ENCODE assay signal across 11 cellular contexts in genomic region chr7:90345016-90345415, GRCh38. TPM values are rescaled to one million over a fixed set of nuclear protein-coding genes. Genes with fewer than 3 reads are reported as not detected.
DNase-seq lines count a peak whose midpoint lies in the region; ATAC-seq, FAIRE-seq and TF ChIP-seq lines count a peak whose summit lies in the region.
"Had no signal": no experiment of that assay in that cellular context is flagged by ENCODE, and none has a peak within 500 bp of the region (broad histone marks: within the 10 kb centered on the region; RNA-seq: fewer than 3 reads in every experiment).

No MANE protein-coding gene starts in this region.

- H3K9ac ChIP-seq in SU-DHL-6 (ENCODE audit: low read length) (no peak overlapping the region), endothelial cell of umbilical vein (replicated peaks; ENCODE audit: extremely low read depth, insufficient read depth, low read length) (no peak overlapping the region)

- H3K4me1 Mint-ChIP-seq in GM23338 (peaks cover 9% of the 10 kb centered on the region; the same call in 2 of the 3 replicates), progenitor cell of endocrine pancreas (ENCODE audit: low read depth) (peaks cover 13% of the 10 kb centered on the region)

- H3K27me3 Mint-ChIP-seq in GM23338 (ENCODE audit: insufficient read depth, low read depth, poor library complexity) (peaks cover 8% of the 10 kb centered on the region), progenitor cell of endocrine pancreas (no peaks in the 10 kb centered on the region)

- H3K9me3 Mint-ChIP-seq in GM23338: no peaks in the 10 kb centered on the region
- H3K9me3 Mint-ChIP-seq in progenitor cell of endocrine pancreas (ENCODE audit: low read depth): no peaks in the 10 kb centered on the region

- no peak for TF ChIP-seq EP300 in stomach (IDR thresholded peaks at IDR 0.05)

- H3K27ac ChIP-seq in GM23338 (ENCODE audit: low read depth) (no peak overlapping the region), SU-DHL-6 (ENCODE audit: low read depth, low read length) (no peak overlapping the region), endothelial cell of umbilical vein (ENCODE audit: insufficient read depth, low read depth, low read length) (no peak overlapping the region), stomach (peak overlapping the region in 1 of 5 donors; percentile 83), RWPE1 (no peak overlapping the region)

- H4K20me1 ChIP-seq in GM23338 (replicated peaks; ENCODE audit: insufficient read depth): no peaks in the 10 kb centered on the region
- no peaks in the 10 kb centered on the region for H4K20me1 ChIP-seq in SU-DHL-6 (ENCODE audit: low read depth, low read length)
- no peaks in the 10 kb centered on the region for H4K20me1 ChIP-seq in endothelial cell of umbilical vein (replicated peaks; ENCODE audit: control insufficient read depth, extremely low read depth, insufficient read depth, low read length)

- H3K27ac Mint-ChIP-seq in GM23338 (no peak overlapping the region), progenitor cell of endocrine pancreas (no peak overlapping the region)

- dilution Hi-C loops in endothelial cell of umbilical vein (cut with MboI; ENCODE audit: extremely low pct_ligation_motif_present, low sequenced_read_pairs): no loop called here

- CTCF ChIA-PET in endothelial cell of umbilical vein (lab: Charles Lee) (interaction anchor here (1.2 to 2.0 kb wide), 10 partner anchors 32 to 133 kb away, joined by 3 to 19 read pairs (median 8); partner anchors contain the start of genes CLDN12 and STEAP2), RWPE1 (lab: Yijun Ruan, JAX) (no interaction called here)

- H3K27me3 ChIP-seq in GM23338 (ENCODE audit: insufficient read depth) (no peaks in the 10 kb centered on the region), SU-DHL-6 (ENCODE audit: low read length) (no peaks in the 10 kb centered on the region), endothelial cell of umbilical vein (ENCODE audit: control insufficient read depth in 2 of 2, insufficient read depth in 2 of 2, low read length in 2 of 2) (no peaks in the 10 kb centered on the region), stomach (no peaks in the 10 kb centered on the region)

- intact Hi-C loops in endothelial cell of umbilical vein (cut with micrococcal nuclease) (loop anchor here (1.0 to 10.0 kb wide), 2 partner anchors 82 to 1530 kb away; no protein-coding TSS in a partner anchor), stomach (cut with DNase I; ENCODE audit: low total_unique reads) (no loop called here)

- H3K36me3 Mint-ChIP-seq in GM23338 (ENCODE audit: low read depth) (peaks cover 2% of the 10 kb centered on the region; the same call in 1 of the 3 replicates), progenitor cell of endocrine pancreas (ENCODE audit: insufficient read depth) (peaks cover 1% of the 10 kb centered on the region)

- DNase-seq in GM23338 (ENCODE audit: low spot score) (no peak), endothelial cell of umbilical vein (ENCODE audit: low read depth, low spot score) (no peak), progenitor cell of endocrine pancreas (ENCODE audit: low spot score, unreplicated experiment) (no peak), glomerular visceral epithelial cell (ENCODE audit: extremely low spot score) (no peak), putamen (ENCODE audit: low spot score) (no peak), stomach (no peak), RWPE1 (ENCODE audit: low spot score) (no peak)

- no peaks in the 10 kb centered on the region for H3K9me2 ChIP-seq in GM23338 (ENCODE audit: insufficient read depth)
- H3K9me2 ChIP-seq in SU-DHL-6 (replicated peaks; ENCODE audit: insufficient read depth, low read length): no peaks in the 10 kb centered on the region

- H3K9me3 ChIP-seq in SU-DHL-6 (ENCODE audit: insufficient read depth, low read length) (no peaks in the 10 kb centered on the region), endothelial cell of umbilical vein (replicated peaks; ENCODE audit: control insufficient read depth, insufficient read depth, low read length) (no peaks in the 10 kb centered on the region), stomach (no peaks in the 10 kb centered on the region)

- H3K4me3 Mint-ChIP-seq in GM23338 (peak overlapping the region; percentile 95), progenitor cell of endocrine pancreas (ENCODE audit: low read depth) (peak overlapping the region; percentile 96)

- TF ChIP-seq CTCF in GM23338 (conservative IDR thresholded peaks at IDR 0.05; ENCODE audit: low read depth in 2 of 2) (no peak), SU-DHL-6 (IDR thresholded peaks at IDR 0.05; ENCODE audit: insufficient read depth, low read length, poor library complexity, severe bottlenecking) (no peak), endothelial cell of umbilical vein (IDR thresholded peaks at IDR 0.05; ENCODE audit: extremely low read depth in 1 of 2, insufficient read depth in 1 of 2, low read depth in 1 of 2, low read length in 2 of 2) (no peak), progenitor cell of endocrine pancreas (IDR thresholded peaks at IDR 0.05; ENCODE audit: unreplicated experiment) (no peak), stomach (IDR thresholded peaks at IDR 0.05) (no peak), RWPE1 (conservative IDR thresholded peaks at IDR 0.05; ENCODE audit: low read depth) (no peak)

- FAIRE-seq in endothelial cell of umbilical vein (lab: Jason Lieb, UNC): no peak
- FAIRE-seq: G401.6 had no signal

- no peak for ATAC-seq in GM23338

- H3K4me1 ChIP-seq in GM23338 (ENCODE audit: insufficient read depth) (no peaks in the 10 kb centered on the region), endothelial cell of umbilical vein (ENCODE audit: control insufficient read depth, extremely low read depth, insufficient read depth, low read length) (peaks cover 12% of the 10 kb centered on the region), stomach (peaks cover 12 to 35% (median 27%) of the 10 kb centered on the region in 4 donors)

- H3K79me2 ChIP-seq in GM23338 (replicated peaks; ENCODE audit: insufficient read depth) (peaks cover 33% of the 10 kb centered on the region), SU-DHL-6 (ENCODE audit: insufficient read depth, low read length) (peaks cover 34% of the 10 kb centered on the region), endothelial cell of umbilical vein (ENCODE audit: control insufficient read depth, insufficient read depth, low read length) (peaks cover 17% of the 10 kb centered on the region)

- H2AFZ ChIP-seq in GM23338: peak overlapping the region; percentile 87
- peak overlapping the region; percentile 82 for H2AFZ ChIP-seq in SU-DHL-6 (ENCODE audit: low read depth, low read length, severe bottlenecking)
- peak overlapping the region; percentile 98 for H2AFZ ChIP-seq in endothelial cell of umbilical vein (ENCODE audit: low read depth, low read length)

- TF ChIP-seq POLR2A in endothelial cell of umbilical vein (IDR thresholded peaks at IDR 0.05; ENCODE audit: low read depth, low read length): no peak
- no peak for TF ChIP-seq POLR2A in stomach (IDR thresholded peaks at IDR 0.05)

- H3K36me3 ChIP-seq in GM23338 (ENCODE audit: insufficient read depth) (no peaks in the 10 kb centered on the region), SU-DHL-6 (ENCODE audit: low read length) (peaks cover 11% of the 10 kb centered on the region; the same call in 1 of the 2 replicates), endothelial cell of umbilical vein (ENCODE audit: control insufficient read depth in 2 of 2, extremely low read depth in 1 of 2, insufficient read depth in 2 of 2, low read length in 2 of 2) (no peaks in the 10 kb centered on the region), stomach (no peaks in the 10 kb centered on the region)

- H3K4me2 ChIP-seq in GM23338 (peak overlapping the region; percentile 91), SU-DHL-6 (ENCODE audit: low read depth, low read length, poor library complexity, severe bottlenecking) (peak overlapping the region; percentile 73), endothelial cell of umbilical vein (ENCODE audit: insufficient read depth, low read length) (no peak overlapping the region)

- POLR2A ChIA-PET in endothelial cell of umbilical vein (lab: Charles Lee) (no interaction called here), RWPE1 (lab: Yijun Ruan, JAX; ENCODE audit: low non-redundant PET) (no interaction called here)

- BruUV-seq in endothelial cell of umbilical vein (replicated peaks; lab: Mats Ljungman, UMichigan): no TSS peak

- H3F3A ChIP-seq in GM23338 (replicated peaks; ENCODE audit: low read depth): no peaks in the 10 kb centered on the region
- peaks cover 4% of the 10 kb centered on the region; the same call in 1 of the 2 replicates for H3F3A ChIP-seq in SU-DHL-6 (ENCODE audit: insufficient read depth)

- peak overlapping the region; percentile 83 for H3K4me3 ChIP-seq in GM23338
- no peak overlapping the region for H3K4me3 ChIP-seq in SU-DHL-6 (ENCODE audit: insufficient read depth, low read length, poor library complexity, severe bottlenecking)
- H3K4me3 ChIP-seq in endothelial cell of umbilical vein (replicated peaks in 1 of 3; ENCODE audit: insufficient read depth in 1 of 3, low read depth in 1 of 3, low read length in 3 of 3): no peak overlapping the region
- H3K4me3 ChIP-seq in stomach: peak overlapping the region in 1 of 4 donors; percentile 71

- no peaks in the 10 kb centered on the region for H3K9me1 ChIP-seq in endothelial cell of umbilical vein (replicated peaks; ENCODE audit: control insufficient read depth, extremely low read depth, insufficient read depth, low read length)

RNA-seq across cellular contexts. Expression of gene GTPBP10, which starts 1.5 kb away (rescaled TPM):
- total RNA-seq in GM23338 (2014; rRNA removed; shearing (Covaris generic)): 15.1 and 20.5 TPM in 2 replicates
- 17.9 and 23.0 TPM in 2 replicates for polyA plus RNA-seq in GM23338 (2016; fragmentation: Nextera tagmentation; extraction: Ambion mirVana)
- total RNA-seq in endothelial cell of umbilical vein: 14.6 and 16.7 TPM in 2 replicates
- 2.3 and 3.5 TPM in 2 replicates for polyA plus RNA-seq in endothelial cell of umbilical vein
- polyA plus RNA-seq in endothelial cell of umbilical vein (2011; cell fraction: cytosol; rRNA removed): 8.6 and 9.6 TPM in 2 replicates
- polyA plus RNA-seq in endothelial cell of umbilical vein (2011; cell fraction: nucleus; rRNA removed): 7.6 and 12.7 TPM in 2 replicates
- 12.3 and 17.0 TPM in 2 replicates for polyA plus RNA-seq in endothelial cell of umbilical vein (2012)
- 0.83 and 3.9 TPM in 2 replicates for polyA minus RNA-seq in endothelial cell of umbilical vein
- 5.5 TPM for polyA minus RNA-seq in endothelial cell of umbilical vein (2011; cell fraction: cytosol; rRNA and poly(A)+ RNA removed)
- polyA minus RNA-seq in endothelial cell of umbilical vein (2011; cell fraction: nucleus; rRNA and poly(A)+ RNA removed): 3.5 and 4.8 TPM in 2 replicates
- 25.1 and 25.3 TPM in 2 replicates for total RNA-seq in progenitor cell of endocrine pancreas
- total RNA-seq in stomach: 10 to 100 TPM in 2 of 5 donors, 1 to 10 TPM in 2, under 1 TPM in 1; 0.58 to 73.0 (median 7.8) TPM
- 10 to 100 TPM in 1 of 3 donors, 1 to 10 TPM in 2; 9.0 to 17.3 (median 9.2) TPM for polyA plus RNA-seq in stomach

RNA-seq across cellular contexts. Expression of gene FAM237B, which starts 23.9 kb away (rescaled TPM):
- 0.07 TPM in 1 of 2 replicates, not detected in the other for total RNA-seq in GM23338 (2014; rRNA removed; shearing (Covaris generic))
- polyA plus RNA-seq in GM23338 (2016; fragmentation: Nextera tagmentation; extraction: Ambion mirVana) (0.13 TPM in 1 of 2 replicates, not detected in the other), endothelial cell of umbilical vein (not detected in 2 replicates), stomach (not detected)
- total RNA-seq in endothelial cell of umbilical vein (not detected in 2 replicates), progenitor cell of endocrine pancreas (not detected in 2 replicates), stomach (not detected)
- polyA plus RNA-seq in endothelial cell of umbilical vein (2011; cell fraction: cytosol; rRNA removed): not detected in 2 replicates
- polyA plus RNA-seq in endothelial cell of umbilical vein (2011; cell fraction: nucleus; rRNA removed): not detected in 2 replicates
- not detected in 2 replicates for polyA plus RNA-seq in endothelial cell of umbilical vein (2012)
- not detected in 2 replicates for polyA minus RNA-seq in endothelial cell of umbilical vein
- polyA minus RNA-seq in endothelial cell of umbilical vein (2011; cell fraction: cytosol; rRNA and poly(A)+ RNA removed): not detected
- polyA minus RNA-seq in endothelial cell of umbilical vein (2011; cell fraction: nucleus; rRNA and poly(A)+ RNA removed): not detected in 2 replicates
- total RNA-seq: HT1080, subcutaneous adipose tissue had no signal

RNA-seq across cellular contexts. Expression of gene CLDN12, which starts 58.2 kb away (rescaled TPM):
- 48.5 and 52.1 TPM in 2 replicates for total RNA-seq in GM23338 (2014; rRNA removed; shearing (Covaris generic))
- polyA plus RNA-seq in GM23338 (2016; fragmentation: Nextera tagmentation; extraction: Ambion mirVana): 16.3 and 16.6 TPM in 2 replicates
- total RNA-seq in endothelial cell of umbilical vein: 6.1 and 8.1 TPM in 2 replicates
- 19.7 and 22.7 TPM in 2 replicates for polyA plus RNA-seq in endothelial cell of umbilical vein
- polyA plus RNA-seq in endothelial cell of umbilical vein (2011; cell fraction: cytosol; rRNA removed): 9.2 and 10.6 TPM in 2 replicates
- 10.1 and 12.1 TPM in 2 replicates for polyA plus RNA-seq in endothelial cell of umbilical vein (2011; cell fraction: nucleus; rRNA removed)
- 7.2 and 8.4 TPM in 2 replicates for polyA plus RNA-seq in endothelial cell of umbilical vein (2012)
- 47.3 and 57.4 TPM in 2 replicates for polyA minus RNA-seq in endothelial cell of umbilical vein
- polyA minus RNA-seq in endothelial cell of umbilical vein (2011; cell fraction: cytosol; rRNA and poly(A)+ RNA removed): 26.8 TPM
- 11.2 and 14.6 TPM in 2 replicates for polyA minus RNA-seq in endothelial cell of umbilical vein (2011; cell fraction: nucleus; rRNA and poly(A)+ RNA removed)
- 48.9 and 56.6 TPM in 2 replicates for total RNA-seq in progenitor cell of endocrine pancreas
- 10 to 100 TPM in 3 of 5 donors, 1 to 10 TPM in 2; 8.1 to 26.6 (median 24.3) TPM for total RNA-seq in stomach
- polyA plus RNA-seq in stomach: 10 to 100 TPM in 2 of 3 donors, 1 to 10 TPM in 1; 6.1 to 13.8 (median 12.8) TPM
